Comparison of ENCODE assay signal across 11 cellular contexts in the genomic region with DNA sequence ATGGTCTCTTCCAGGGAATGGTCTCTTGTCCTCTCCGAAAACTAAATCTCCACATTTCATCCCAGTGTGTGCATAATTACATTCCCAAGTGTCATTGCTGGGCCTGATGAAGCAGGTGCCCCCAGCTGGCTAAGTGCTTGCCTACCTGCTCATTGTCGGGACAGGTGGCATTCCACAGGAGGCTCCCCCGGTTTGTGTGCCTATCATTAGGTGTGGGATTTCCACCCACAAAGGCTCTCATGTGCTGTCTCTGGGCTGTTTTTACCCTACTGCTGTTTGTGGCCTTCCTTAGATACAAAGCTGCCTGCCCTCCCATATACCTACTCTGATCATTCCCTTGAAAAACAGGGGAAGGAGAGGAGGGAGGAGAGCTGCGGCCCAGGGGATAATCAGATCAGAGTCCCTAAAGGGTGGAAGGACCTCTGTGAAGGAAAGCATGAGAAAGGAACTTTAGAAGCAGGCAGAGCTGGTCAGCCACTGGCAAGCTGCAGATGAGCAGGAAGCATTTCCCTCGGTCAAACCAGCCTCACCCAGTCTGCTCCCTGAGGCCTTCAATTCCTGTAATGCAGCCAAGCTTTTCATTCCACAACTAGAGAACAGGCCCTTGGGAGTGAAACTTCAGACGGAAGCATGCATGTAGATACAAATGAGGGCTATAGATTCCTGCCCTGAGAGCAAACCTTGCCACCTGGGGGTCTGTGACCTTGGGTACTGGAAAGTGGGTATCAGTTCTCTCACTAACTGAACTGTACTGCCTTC.
DNase-seq lines count a peak whose midpoint lies in the region; ATAC-seq and TF ChIP-seq lines count a peak whose summit lies in the region.
"Had no signal": no experiment of that assay in that cellular context is flagged by ENCODE, and none has a peak within 500 bp of the region (broad histone marks: within the 10 kb centered on the region; RNA-seq: fewer than 3 reads in every experiment).

No MANE protein-coding gene starts in this region.

- H3K36me3 Mint-ChIP-seq in stimulated activated memory B cell treated with anti-CD40 and anti-IgM and Interleukin-4, amounts not matched to agents 10 μg/mL and 1 μg/mL and 100 μg/mL, for 72 hours, result no peaks in the 10 kb centered on the region
- H3K36me3 Mint-ChIP-seq: CD4-positive, CD25-positive, alpha-beta regulatory T cell had no signal

- H3K4me3 Mint-ChIP-seq in stimulated activated memory B cell treated with anti-CD40 and anti-IgM and Interleukin-4, amounts not matched to agents 10 μg/mL and 1 μg/mL and 100 μg/mL, for 72 hours, result no peak overlapping the region
- H3K4me3 Mint-ChIP-seq: IgD-negative memory B cell had no signal

- no peak overlapping the region for H3K4me3 ChIP-seq in epithelial cell of proximal tubule (ENCODE audit: low read depth, low read length)

- TF ChIP-seq CTCF in 22Rv1 (IDR thresholded peaks at IDR 0.05) (no peak), epithelial cell of proximal tubule (conservative IDR thresholded peaks at IDR 0.05; ENCODE audit: low read depth, low read length) (no peak)

- peak overlapping the region; percentile 26; the same call in 1 of the 2 replicates for H3K27ac ChIP-seq in 22Rv1

- no peaks in the 10 kb centered on the region for H3K27me3 Mint-ChIP-seq in stimulated activated memory B cell treated with anti-CD40 and anti-IgM and Interleukin-4, amounts not matched to agents 10 μg/mL and 1 μg/mL and 100 μg/mL, for 72 hours

- DNase-seq in HT1080 (ENCODE audit: low read depth) (peak; percentile 59), epithelial cell of proximal tubule (ENCODE audit: low read depth) (peak; percentile 63), medulla oblongata (ENCODE audit: extremely low spot score) (peak; percentile 25), 8988T (no peak), NCI-H526 treated with DMSO at 0.1 percent for 48 hours (lab: John Stamatoyannopoulos, UW) (no peak)
- DNase-seq: CD4-positive, CD25-positive, alpha-beta regulatory T cell had no signal

- no peak overlapping the region for H3K27ac Mint-ChIP-seq in stimulated activated memory B cell treated with anti-CD40 and anti-IgM and Interleukin-4, amounts not matched to agents 10 μg/mL and 1 μg/mL and 100 μg/mL, for 72 hours
- H3K27ac Mint-ChIP-seq: activated naive CD4-positive, alpha-beta T cell treated with anti-CD3 and anti-CD28 coated beads, Interleukin-2, amount 50 U/mL, for 72 hours had no signal

- H3K4me1 Mint-ChIP-seq in stimulated activated memory B cell treated with anti-CD40 and anti-IgM and Interleukin-4, amounts not matched to agents 10 μg/mL and 1 μg/mL and 100 μg/mL, for 72 hours, result peaks cover 50% of the 10 kb centered on the region

- no peaks in the 10 kb centered on the region for H3K9me3 Mint-ChIP-seq in stimulated activated memory B cell treated with anti-CD40 and anti-IgM and Interleukin-4, amounts not matched to agents 10 μg/mL and 1 μg/mL and 100 μg/mL, for 72 hours
- H3K9me3 Mint-ChIP-seq: activated naive CD4-positive, alpha-beta T cell treated with anti-CD3 and anti-CD28 coated beads, Interleukin-2, amount 50 U/mL, for 72 hours; CD4-positive, CD25-positive, alpha-beta regulatory T cell had no signal

- no peak for ATAC-seq in HG02840 (IDR thresholded peaks at IDR 0.05; ENCODE audit: low FRiP score, unreplicated experiment)
- no peak for ATAC-seq in stimulated activated memory B cell treated with anti-CD40 and anti-IgM and Interleukin-4, amounts not matched to agents 10 μg/mL and 1 μg/mL and 100 μg/mL, for 72 hours
- ATAC-seq: activated naive CD4-positive, alpha-beta T cell treated with anti-CD3 and anti-CD28 coated beads, Interleukin-2, amount 50 U/mL, for 72 hours had no signal

Comparison
In these comparisons a context has a peak if more than half of its experiments do, and no peak if none do; other contexts are left out.
1. DNase-seq: peak in HT1080 (single experiment), epithelial cell of proximal tubule (single experiment) and medulla oblongata (single experiment); none in 8988T (single experiment) and NCI-H526 treated with DMSO at 0.1 percent for 48 hours (single experiment).